8 cellular contexts compared by ENCODE assay signal in genomic region chr17:7252176-7253043, GRCh38. TPM values are rescaled to one million over a fixed set of nuclear protein-coding genes. Genes with fewer than 3 reads are reported as not detected.
DNase-seq lines count a peak whose midpoint lies in the region; ATAC-seq lines count a peak whose summit lies in the region.

ELP5 (plus strand) TSS chr17:7252215; CDS start chr17:7252551, 336 bp downstream.

- peak; percentile 33 to 48 for ATAC-seq in CD4-positive, CD25-positive, alpha-beta regulatory T cell (ENCODE audit: low read depth in 2 of 2)
- ATAC-seq in GM19351 (IDR thresholded peaks at IDR 0.05; ENCODE audit: unreplicated experiment) (peak; percentile 51), HG03520 (IDR thresholded peaks at IDR 0.05; ENCODE audit: unreplicated experiment) (peak; percentile 41), memory B cell (ENCODE audit: low read depth) (peak; percentile 62)

- POLR2A ChIA-PET in activated CD4-positive, alpha-beta memory T cell treated with anti-CD3 and anti-CD28 coated beads for 36 hours (lab: Charles Lee), result interaction anchor here (0.6 to 2.0 kb wide), 3 partner anchors 13 to 56 kb away, joined by 3 to 7 read pairs (median 5); partner anchors contain the start of genes DVL2 and PHF23

- H3K4me3 ChIP-seq in CD4-positive, CD25-positive, alpha-beta regulatory T cell (ENCODE audit: low read depth, low read length), result peak within 1 kb of the TSS; percentile 77

- H3K27ac ChIP-seq in CD4-positive, CD25-positive, alpha-beta regulatory T cell (ENCODE audit: insufficient read depth, low read length, poor library complexity, severe bottlenecking), result peak within 1 kb of the TSS; percentile 100

- peak; percentile 82 to 92 (median 86) for DNase-seq in CD4-positive, CD25-positive, alpha-beta regulatory T cell
- DNase-seq in NCI-H774 (lab: John Stamatoyannopoulos, UW) (peak; percentile 64), memory B cell (ENCODE audit: low spot score in 2 of 2) (no peak)
- DNase-seq in activated CD4-positive, alpha-beta memory T cell treated with anti-CD3 and anti-CD28 coated beads for 36 hours, result peak; percentile 94
- DNase-seq in effector CD8-positive, alpha-beta T cell (lab: John Stamatoyannopoulos, UW), result peak; percentile 79
- DNase-seq in stimulated activated CD8-positive, alpha-beta memory T cell treated with anti-CD3 and anti-CD28 coated beads, Interleukin-15, amount 100 ng/mL, for 1 hour (ENCODE audit: low read depth), result peak; percentile 73

- H3K9me3 ChIP-seq in CD4-positive, CD25-positive, alpha-beta regulatory T cell (ENCODE audit: control insufficient read depth in 2 of 2, low read length in 2 of 2), result no peaks in the 10 kb centered on the region

- H3K4me3 Mint-ChIP-seq in CD4-positive, CD25-positive, alpha-beta regulatory T cell, result peak within 1 kb of the TSS; percentile 95 to 97 (median 96)
- peak within 1 kb of the TSS; percentile 96 for H3K4me3 Mint-ChIP-seq in activated CD4-positive, alpha-beta memory T cell treated with anti-CD3 and anti-CD28 coated beads for 36 hours
- H3K4me3 Mint-ChIP-seq in memory B cell, result peak within 1 kb of the TSS; percentile 89

- peaks cover 11% of the 10 kb centered on the region for H3K36me3 Mint-ChIP-seq in CD4-positive, CD25-positive, alpha-beta regulatory T cell
- H3K36me3 Mint-ChIP-seq in activated CD4-positive, alpha-beta memory T cell treated with anti-CD3 and anti-CD28 coated beads for 36 hours, result peaks cover 28% of the 10 kb centered on the region
- H3K36me3 Mint-ChIP-seq in memory B cell, result peaks cover 18% of the 10 kb centered on the region

- H3K9me3 Mint-ChIP-seq in CD4-positive, CD25-positive, alpha-beta regulatory T cell, result no peaks in the 10 kb centered on the region
- no peaks in the 10 kb centered on the region for H3K9me3 Mint-ChIP-seq in activated CD4-positive, alpha-beta memory T cell treated with anti-CD3 and anti-CD28 coated beads for 36 hours
- no peaks in the 10 kb centered on the region for H3K9me3 Mint-ChIP-seq in memory B cell

- CTCF ChIA-PET in activated CD4-positive, alpha-beta memory T cell treated with anti-CD3 and anti-CD28 coated beads for 36 hours (lab: Charles Lee), result interaction anchor here (0.6 to 1.2 kb wide), 2 partner anchors 32 to 105 kb away, joined by 4 to 6 read pairs; no protein-coding TSS in a partner anchor

- H3K4me1 Mint-ChIP-seq in CD4-positive, CD25-positive, alpha-beta regulatory T cell, result peaks cover 11 to 45% (median 31%) of the 10 kb centered on the region in 4 donors
- H3K4me1 Mint-ChIP-seq in activated CD4-positive, alpha-beta memory T cell treated with anti-CD3 and anti-CD28 coated beads for 36 hours (ENCODE audit: low read depth), result peaks cover 40% of the 10 kb centered on the region
- H3K4me1 Mint-ChIP-seq in memory B cell, result peaks cover 26% of the 10 kb centered on the region

- no peaks in the 10 kb centered on the region for H3K27me3 ChIP-seq in CD4-positive, CD25-positive, alpha-beta regulatory T cell (ENCODE audit: control insufficient read depth, insufficient read depth, low read length)

- peaks cover 41% of the 10 kb centered on the region for H3K4me1 ChIP-seq in CD4-positive, CD25-positive, alpha-beta regulatory T cell (ENCODE audit: control insufficient read depth, insufficient read depth, low read length, poor library complexity, severe bottlenecking)

- intact Hi-C loops in activated CD4-positive, alpha-beta memory T cell treated with anti-CD3 and anti-CD28 coated beads for 36 hours (cut with micrococcal nuclease), result loop anchor here (1.0 to 5.0 kb wide), 8 partner anchors 13 to 435 kb away; partner anchors contain the start of genes EIF5A, FGF11, NEURL4 and PHF23

- peak within 1 kb of the TSS; percentile 99 to 100 (median 99) for H3K27ac Mint-ChIP-seq in CD4-positive, CD25-positive, alpha-beta regulatory T cell
- H3K27ac Mint-ChIP-seq in activated CD4-positive, alpha-beta memory T cell treated with anti-CD3 and anti-CD28 coated beads for 36 hours, result peak within 1 kb of the TSS; percentile 100
- peak within 1 kb of the TSS; percentile 99 for H3K27ac Mint-ChIP-seq in memory B cell

- peaks cover 12% of the 10 kb centered on the region for H3K36me3 ChIP-seq in CD4-positive, CD25-positive, alpha-beta regulatory T cell (ENCODE audit: control insufficient read depth, insufficient read depth, low read length)

- H3K27me3 Mint-ChIP-seq in CD4-positive, CD25-positive, alpha-beta regulatory T cell, result no peaks in the 10 kb centered on the region
- H3K27me3 Mint-ChIP-seq in activated CD4-positive, alpha-beta memory T cell treated with anti-CD3 and anti-CD28 coated beads for 36 hours, result no peaks in the 10 kb centered on the region
- no peaks in the 10 kb centered on the region for H3K27me3 Mint-ChIP-seq in memory B cell

RNA-seq across cellular contexts. Expression of gene ELP5, which starts in this region (rescaled TPM):
- total RNA-seq in CD4-positive, CD25-positive, alpha-beta regulatory T cell, result 31.6 TPM
- 10 to 100 TPM; 54.5 to 74.0 (median 59.0) TPM for polyA plus RNA-seq in CD4-positive, CD25-positive, alpha-beta regulatory T cell
- total RNA-seq in activated CD4-positive, alpha-beta memory T cell treated with anti-CD3 and anti-CD28 coated beads for 36 hours, result 10 to 100 TPM; 49.6 to 52.4 TPM

Comparison
In these comparisons a context has a peak if more than half of its experiments do, and no peak if none do; other contexts are left out.
1. DNase-seq: peak in CD4-positive, CD25-positive, alpha-beta regulatory T cell (3 of 3), NCI-H774 (single experiment), activated CD4-positive, alpha-beta memory T cell treated with anti-CD3 and anti-CD28 coated beads for 36 hours (single experiment), effector CD8-positive, alpha-beta T cell (single experiment) and stimulated activated CD8-positive, alpha-beta memory T cell treated with anti-CD3 and anti-CD28 coated beads, Interleukin-15, amount 100 ng/mL, for 1 hour (single experiment); none in memory B cell (0 of 2).
2. Peak in every context shown above with its lines, with median percentiles within 50 percentile points of each other: ATAC-seq, H3K27ac Mint-ChIP-seq and H3K4me3 Mint-ChIP-seq.